Comparison of ENCODE assay signal across 8 cellular contexts in the genomic region with DNA sequence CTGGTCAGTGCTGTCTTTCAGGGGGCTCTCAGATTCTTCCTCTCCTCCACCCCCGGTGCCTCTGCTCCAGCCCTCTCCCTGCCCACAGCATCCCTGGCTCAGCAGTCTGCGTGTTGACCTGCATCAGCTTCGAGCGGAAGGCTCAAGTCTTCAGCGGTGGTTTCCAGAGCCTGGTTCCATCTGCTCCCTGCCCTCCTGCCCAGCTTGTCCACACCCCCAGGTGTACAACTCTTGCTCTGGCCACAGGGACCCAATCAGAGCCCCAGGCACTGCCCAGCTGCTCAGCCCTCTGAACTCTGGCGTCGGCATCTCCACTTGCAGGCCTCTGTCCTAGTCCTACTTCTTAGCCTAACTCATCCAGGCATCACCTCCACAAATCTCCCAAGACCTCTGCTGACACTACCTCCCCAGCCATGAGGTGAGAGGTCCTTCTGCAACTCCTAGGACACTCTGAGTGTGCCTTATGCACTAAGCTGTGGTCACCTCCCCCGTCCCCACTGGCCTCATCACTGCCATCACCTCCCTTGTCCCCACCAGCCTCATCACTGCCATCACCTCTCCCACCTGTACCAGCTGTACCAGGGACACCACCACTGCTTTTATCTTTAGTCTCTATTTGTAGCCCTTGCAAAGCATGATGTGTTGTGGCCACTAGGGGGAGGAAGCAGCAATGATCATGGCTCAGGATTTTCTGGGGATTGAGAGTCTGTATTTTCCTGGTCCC.
DNase-seq lines count a peak whose midpoint lies in the region; ATAC-seq and TF ChIP-seq lines count a peak whose summit lies in the region.

No MANE protein-coding gene starts in this region.

- peak; percentile 93 to 98 for TF ChIP-seq RAD21 in liver (IDR thresholded peaks at IDR 0.05)

- H3K27ac ChIP-seq in coronary artery, result no peak overlapping the region
- no peak overlapping the region for H3K27ac ChIP-seq in liver (ENCODE audit: low read depth in 1 of 2, low read length in 2 of 2)

- peak; percentile 51 for DNase-seq in SIG-M5 treated with dmso at 0.1 percent for 504 hours (lab: John Stamatoyannopoulos, UW; ENCODE audit: unreplicated experiment)
- DNase-seq in SIG-M5 (lab: John Stamatoyannopoulos, UW), result no peak
- DNase-seq in Kasumi-1 (lab: John Stamatoyannopoulos, UW), result peak; percentile 53 to 74
- peak; percentile 10 for DNase-seq in T follicular helper cell (ENCODE audit: low read depth)
- DNase-seq in coronary artery (ENCODE audit: low spot score), result no peak
- DNase-seq in stromal cell of bone marrow (ENCODE audit: low read depth), result peak; percentile 41

- WGBS in liver, result 79% methylated on average over 8 of the region's 8 CpGs

- H3K27me3 ChIP-seq in liver (ENCODE audit: control insufficient read depth in 4 of 4, insufficient read depth in 4 of 4, low read length in 3 of 4), result no peaks in the 10 kb centered on the region

- no peak for ATAC-seq in GM19324 (IDR thresholded peaks at IDR 0.05; ENCODE audit: low FRiP score, unreplicated experiment)

- no peak overlapping the region for H3K9ac ChIP-seq in liver (ENCODE audit: low read depth in 1 of 2, low read length in 2 of 2)

- H3K9me3 ChIP-seq in liver (ENCODE audit: control insufficient read depth in 4 of 4, low read length in 3 of 4), result no peaks in the 10 kb centered on the region

- peaks cover 1 to 32% (median 19%) of the 10 kb centered on the region in 4 donors for H3K4me1 ChIP-seq in liver (ENCODE audit: control insufficient read depth in 4 of 4, insufficient read depth in 4 of 4, low read length in 3 of 4)

- no peaks in the 10 kb centered on the region for H3K36me3 ChIP-seq in liver (ENCODE audit: control insufficient read depth in 4 of 4, insufficient read depth in 3 of 4, low read depth in 1 of 4, low read length in 3 of 4)

- no peak overlapping the region for H3K4me3 ChIP-seq in coronary artery
- H3K4me3 ChIP-seq in liver (ENCODE audit: low read depth in 1 of 3, low read length in 3 of 3), result no peak overlapping the region

- peak; percentile 59 for TF ChIP-seq CTCF in coronary artery (IDR thresholded peaks at IDR 0.05)
- peak; percentile 82 for TF ChIP-seq CTCF in liver (IDR thresholded peaks at IDR 0.05; ENCODE audit: low read depth, low read length, missing input control)

TF ChIP-seq in liver, 16 proteins besides CTCF, POLR2A, EP300 and RAD21:
- no peak for TF ChIP-seq NR2F2 (IDR thresholded peaks at IDR 0.05)
- TF ChIP-seq SP1 (IDR thresholded peaks at IDR 0.05), result no peak
- TF ChIP-seq, protein P1, sequence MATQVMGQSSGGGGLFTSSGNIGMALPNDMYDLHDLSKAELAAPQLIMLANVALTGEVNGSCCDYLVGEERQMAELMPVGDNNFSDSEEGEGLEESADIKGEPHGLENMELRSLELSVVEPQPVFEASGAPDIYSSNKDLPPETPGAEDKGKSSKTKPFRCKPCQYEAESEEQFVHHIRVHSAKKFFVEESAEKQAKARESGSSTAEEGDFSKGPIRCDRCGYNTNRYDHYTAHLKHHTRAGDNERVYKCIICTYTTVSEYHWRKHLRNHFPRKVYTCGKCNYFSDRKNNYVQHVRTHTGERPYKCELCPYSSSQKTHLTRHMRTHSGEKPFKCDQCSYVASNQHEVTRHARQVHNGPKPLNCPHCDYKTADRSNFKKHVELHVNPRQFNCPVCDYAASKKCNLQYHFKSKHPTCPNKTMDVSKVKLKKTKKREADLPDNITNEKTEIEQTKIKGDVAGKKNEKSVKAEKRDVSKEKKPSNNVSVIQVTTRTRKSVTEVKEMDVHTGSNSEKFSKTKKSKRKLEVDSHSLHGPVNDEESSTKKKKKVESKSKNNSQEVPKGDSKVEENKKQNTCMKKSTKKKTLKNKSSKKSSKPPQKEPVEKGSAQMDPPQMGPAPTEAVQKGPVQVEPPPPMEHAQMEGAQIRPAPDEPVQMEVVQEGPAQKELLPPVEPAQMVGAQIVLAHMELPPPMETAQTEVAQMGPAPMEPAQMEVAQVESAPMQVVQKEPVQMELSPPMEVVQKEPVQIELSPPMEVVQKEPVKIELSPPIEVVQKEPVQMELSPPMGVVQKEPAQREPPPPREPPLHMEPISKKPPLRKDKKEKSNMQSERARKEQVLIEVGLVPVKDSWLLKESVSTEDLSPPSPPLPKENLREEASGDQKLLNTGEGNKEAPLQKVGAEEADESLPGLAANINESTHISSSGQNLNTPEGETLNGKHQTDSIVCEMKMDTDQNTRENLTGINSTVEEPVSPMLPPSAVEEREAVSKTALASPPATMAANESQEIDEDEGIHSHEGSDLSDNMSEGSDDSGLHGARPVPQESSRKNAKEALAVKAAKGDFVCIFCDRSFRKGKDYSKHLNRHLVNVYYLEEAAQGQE (IDR thresholded peaks at IDR 0.05), result no peak

Comparison
In these comparisons a context has a peak if more than half of its experiments do, and no peak if none do; other contexts are left out.
1. DNase-seq: peak in SIG-M5 treated with dmso at 0.1 percent for 504 hours (single experiment), Kasumi-1 (2 of 2), T follicular helper cell (single experiment) and stromal cell of bone marrow (single experiment); none in SIG-M5 (single experiment) and coronary artery (single experiment).